ENCODE assay signal across 16 cellular contexts in the genomic region with DNA sequence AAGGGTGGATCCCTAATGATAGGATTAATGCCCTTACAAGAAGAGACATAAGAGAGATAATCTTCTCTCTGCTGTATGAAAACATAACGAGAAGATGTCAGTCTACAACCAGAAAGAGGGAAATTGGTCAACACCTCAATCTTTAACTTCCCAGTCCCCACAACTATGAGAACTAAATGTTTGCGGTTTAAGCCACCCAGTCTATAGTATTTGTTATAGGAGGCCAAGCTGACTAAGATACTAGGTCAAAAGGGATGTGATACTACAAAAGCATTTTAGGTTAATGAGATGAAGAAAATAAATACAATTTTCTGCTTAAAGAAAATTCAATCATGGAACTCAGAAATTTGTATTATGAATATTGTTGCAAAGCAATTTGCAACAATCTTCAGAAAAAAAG. TPM values are rescaled to one million over a fixed set of nuclear protein-coding genes. Genes with fewer than 3 reads are reported as not detected.
DNase-seq lines count a peak whose midpoint lies in the region; ATAC-seq, FAIRE-seq and TF ChIP-seq lines count a peak whose summit lies in the region.
"Had no signal": no experiment of that assay in that cellular context is flagged by ENCODE, and none has a peak within 500 bp of the region (broad histone marks: within the 10 kb centered on the region; RNA-seq: fewer than 3 reads in every experiment).

No MANE protein-coding gene starts in this region.

- no peak overlapping the region for H2AFZ ChIP-seq in astrocyte (ENCODE audit: low read depth, low read length)

- H3K4me3 ChIP-seq in astrocyte (ENCODE audit: insufficient read depth, low read depth, low read length) = no peak overlapping the region
- H3K4me3 ChIP-seq: GM23248, K562 had no signal

- H3K9me3 Mint-ChIP-seq in astrocyte (ENCODE audit: unreplicated experiment) = no peaks in the 10 kb centered on the region
- H3K9me3 Mint-ChIP-seq: CD4-positive, alpha-beta T cell had no signal

- H3K27ac ChIP-seq in astrocyte (ENCODE audit: low read depth, low read length) = no peak overlapping the region
- H3K27ac ChIP-seq: GM23248 had no signal

- peak; percentile 68 for FAIRE-seq in astrocyte (lab: Jason Lieb, UNC)
- FAIRE-seq: H54, K562 had no signal

- no peak overlapping the region for H3K4me3 Mint-ChIP-seq in astrocyte (ENCODE audit: unreplicated experiment)
- H3K4me3 Mint-ChIP-seq: B cell; CD4-positive, alpha-beta T cell had no signal

- no peak for ATAC-seq in HG02870 (IDR thresholded peaks at IDR 0.05; ENCODE audit: unreplicated experiment)
- no peak for ATAC-seq in sciatic nerve
- ATAC-seq: K562 had no signal

- no peaks in the 10 kb centered on the region for H3K79me2 ChIP-seq in astrocyte (ENCODE audit: insufficient read depth, low read length)

- no peak overlapping the region for H3K4me2 ChIP-seq in astrocyte (ENCODE audit: low read length)

- DNase-seq in NOMO-1 treated with DMSO at 0.1 percent for 48 hours (lab: John Stamatoyannopoulos, UW; ENCODE audit: unreplicated experiment) (peak; percentile 6), NOMO-1 treated with dmso at 0.1 percent for 144 hours (lab: John Stamatoyannopoulos, UW; ENCODE audit: unreplicated experiment) (no peak), MV-4-11 (lab: John Stamatoyannopoulos, UW) (peak; percentile 75), astrocyte (ENCODE audit: low read depth) (no peak), sciatic nerve (ENCODE audit: low spot score) (no peak), cortex of kidney (lab: John Stamatoyannopoulos, UW) (no peak)
- DNase-seq: Calu3; CD4-positive, alpha-beta T cell; DMS 273 treated with DMSO at 0.1 percent for 48 hours; GM23248 had no signal

- H3K9ac ChIP-seq in astrocyte (ENCODE audit: low read length) = no peak overlapping the region
- H3K9ac ChIP-seq: GM23248 had no signal

- TF ChIP-seq CTCF in astrocyte (IDR thresholded peaks at IDR 0.05; ENCODE audit: insufficient read depth, low read depth, low read length) = no peak

- no peaks in the 10 kb centered on the region for H3K36me3 ChIP-seq in astrocyte (ENCODE audit: insufficient read depth, low read length)

- peaks cover 8% of the 10 kb centered on the region for H3K4me1 Mint-ChIP-seq in astrocyte (ENCODE audit: low read depth, unreplicated experiment)

- H3K4me1 ChIP-seq in astrocyte (ENCODE audit: insufficient read depth, low read length) = no peaks in the 10 kb centered on the region

- no peaks in the 10 kb centered on the region for H4K20me1 ChIP-seq in astrocyte (ENCODE audit: insufficient read depth, low read length)

- no peaks in the 10 kb centered on the region for H3K27me3 Mint-ChIP-seq in astrocyte (ENCODE audit: low read depth, unreplicated experiment)
- H3K27me3 Mint-ChIP-seq: B cell had no signal

- no peaks in the 10 kb centered on the region for H3K36me3 Mint-ChIP-seq in astrocyte (ENCODE audit: low read depth, unreplicated experiment)

- no peaks in the 10 kb centered on the region for H3K27me3 ChIP-seq in astrocyte (ENCODE audit: insufficient read depth, low read length)

- no peak overlapping the region for H3K27ac Mint-ChIP-seq in astrocyte (ENCODE audit: unreplicated experiment)
- H3K27ac Mint-ChIP-seq: B cell; CD4-positive, alpha-beta T cell had no signal

- H3K9me3 ChIP-seq in astrocyte (ENCODE audit: insufficient read depth, low read depth, low read length) = no peaks in the 10 kb centered on the region

- intact Hi-C loops in sciatic nerve (cut with DNase I) = no loop called here

RNA-seq across cellular contexts. Expression of gene LHFPL1, which starts 55.4 kb away (rescaled TPM):
- 0.23 and 0.29 TPM in 2 replicates for total RNA-seq in astrocyte
- not detected for total RNA-seq in sciatic nerve
- total RNA-seq: A172, B cell, Calu3, Daoy, GM23248, K562 had no signal

Comparison
In these comparisons a context has a peak if more than half of its experiments do, and no peak if none do; other contexts are left out.
1. DNase-seq: peak in NOMO-1 treated with DMSO at 0.1 percent for 48 hours (single experiment) and MV-4-11 (single experiment); none in NOMO-1 treated with dmso at 0.1 percent for 144 hours (single experiment), astrocyte (single experiment), sciatic nerve (single experiment) and cortex of kidney (single experiment).